20 cellular contexts compared by ENCODE assay signal in the genomic region with DNA sequence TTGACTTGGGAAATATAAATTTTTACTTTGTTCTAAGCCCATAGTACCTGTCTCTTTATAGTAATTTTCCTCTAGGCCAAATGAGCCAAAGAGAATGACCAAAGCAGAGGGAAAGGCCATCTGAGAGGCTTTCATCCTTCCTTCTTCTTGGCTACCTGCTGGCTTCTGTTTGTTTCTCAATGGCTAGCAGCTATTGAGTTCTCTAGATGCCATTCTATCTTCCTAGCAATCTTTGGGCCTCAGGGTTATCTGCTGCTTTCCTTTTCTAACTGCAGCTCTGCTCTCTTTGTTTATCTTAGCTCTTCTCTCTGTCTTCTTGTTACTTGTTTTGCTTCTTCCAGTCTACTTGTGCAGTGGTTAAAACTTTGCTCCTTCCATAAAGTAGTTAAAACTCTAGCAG.
DNase-seq lines count a peak whose midpoint lies in the region; ATAC-seq and TF ChIP-seq lines count a peak whose summit lies in the region.
"Had no signal": no experiment of that assay in that cellular context is flagged by ENCODE, and none has a peak within 500 bp of the region (broad histone marks: within the 10 kb centered on the region; RNA-seq: fewer than 3 reads in every experiment).

No MANE protein-coding gene starts in this region.

- H3K4me1 ChIP-seq in neural progenitor cell = peaks cover 10% of the 10 kb centered on the region

- peak overlapping the region; percentile 28 for H3K4me2 ChIP-seq in neural progenitor cell

- no peaks in the 10 kb centered on the region for H3K9me3 ChIP-seq in neural progenitor cell (ENCODE audit: low read depth)

- DNase-seq in ELF-1 (ENCODE audit: low read depth, low spot score) = peak; percentile 81
- DNase-seq in WTC11 (ENCODE audit: low spot score) = no peak
- DNase-seq in iPS DF 4.7 (ENCODE audit: extremely low read depth, low spot score) = peak; percentile 2
- no peak for DNase-seq in neural progenitor cell (ENCODE audit: low spot score)
- DNase-seq in glutamatergic neuron = no peak
- DNase-seq in stimulated activated CD4-positive, alpha-beta T cell treated with anti-CD3 and anti-CD28 coated beads, Interleukin-2, amount 100 ng/mL, for 48 hours = no peak
- DNase-seq: C1 segment of cervical spinal cord; CD4-positive, alpha-beta memory T cell; COR-L47; DMS153; DMS79 treated with DMSO at 0.1 percent for 48 hours; EL; GDM1; HCEC 1CT; HFFc6; IMR-90 had no signal

- H3K9me3 Mint-ChIP-seq in WTC11 = no peaks in the 10 kb centered on the region
- no peaks in the 10 kb centered on the region for H3K9me3 Mint-ChIP-seq in neural progenitor cell
- H3K9me3 Mint-ChIP-seq in glutamatergic neuron (ENCODE audit: unreplicated experiment) = no peaks in the 10 kb centered on the region

- H3K27me3 ChIP-seq in neural progenitor cell = no peaks in the 10 kb centered on the region

- CTCF ChIA-PET in WTC11 (lab: Charles Lee) = no interaction called here

- no peaks in the 10 kb centered on the region for H3K36me3 Mint-ChIP-seq in WTC11
- no peaks in the 10 kb centered on the region for H3K36me3 Mint-ChIP-seq in neural progenitor cell
- H3K36me3 Mint-ChIP-seq in glutamatergic neuron (ENCODE audit: unreplicated experiment) = no peaks in the 10 kb centered on the region
- H3K36me3 Mint-ChIP-seq: CD4-positive, alpha-beta memory T cell had no signal

- H3K36me3 ChIP-seq in neural progenitor cell = no peaks in the 10 kb centered on the region

- H3K27ac ChIP-seq in neural progenitor cell = peak overlapping the region; percentile 13
- H3K27ac ChIP-seq: HL-60 had no signal

- no peaks in the 10 kb centered on the region for H3K27me3 Mint-ChIP-seq in WTC11 (ENCODE audit: low read depth)
- H3K27me3 Mint-ChIP-seq in neural progenitor cell (ENCODE audit: insufficient read depth, low read depth) = no peaks in the 10 kb centered on the region
- no peaks in the 10 kb centered on the region for H3K27me3 Mint-ChIP-seq in glutamatergic neuron (ENCODE audit: unreplicated experiment)
- H3K27me3 Mint-ChIP-seq: B cell; CD4-positive, alpha-beta memory T cell had no signal

- TF ChIP-seq CTCF in WTC11 (IDR thresholded peaks at IDR 0.05) (no peak), neural progenitor cell (IDR thresholded peaks at IDR 0.05) (no peak), glutamatergic neuron (IDR thresholded peaks at IDR 0.05; ENCODE audit: partially characterized antibody, unreplicated experiment) (no peak)

- no peaks in the 10 kb centered on the region for H3K79me2 ChIP-seq in neural progenitor cell (ENCODE audit: low read depth)

- H3F3A ChIP-seq in neural progenitor cell (ENCODE audit: low read depth) = no peaks in the 10 kb centered on the region

- H3K4me1 Mint-ChIP-seq in WTC11 (peaks cover 11% of the 10 kb centered on the region), neural progenitor cell (peaks cover 5% of the 10 kb centered on the region), glutamatergic neuron (ENCODE audit: low read depth, unreplicated experiment) (no peaks in the 10 kb centered on the region)
- H3K4me1 Mint-ChIP-seq: B cell; CD4-positive, alpha-beta memory T cell had no signal

- H3K27ac Mint-ChIP-seq in WTC11 = no peak overlapping the region
- H3K27ac Mint-ChIP-seq in neural progenitor cell = no peak overlapping the region
- H3K27ac Mint-ChIP-seq in glutamatergic neuron (ENCODE audit: unreplicated experiment) = no peak overlapping the region
- H3K27ac Mint-ChIP-seq: B cell; CD4-positive, alpha-beta memory T cell; HFFc6 had no signal

- peak; percentile 91 for ATAC-seq in WTC11
- ATAC-seq in HG02571 (IDR thresholded peaks at IDR 0.05; ENCODE audit: unreplicated experiment) = no peak
- no peak for ATAC-seq in GM21723 (IDR thresholded peaks at IDR 0.05; ENCODE audit: unreplicated experiment)

- H3K4me3 ChIP-seq in neural progenitor cell = no peak overlapping the region

- peak overlapping the region; percentile 19 for H2AFZ ChIP-seq in neural progenitor cell (replicated peaks)

- POLR2A ChIA-PET in WTC11 (lab: Charles Lee) = no interaction called here

- no peaks in the 10 kb centered on the region for H4K20me1 ChIP-seq in neural progenitor cell (ENCODE audit: low read depth)

- H3K9ac ChIP-seq in neural progenitor cell = no peak overlapping the region

- H3K4me3 Mint-ChIP-seq in WTC11 (no peak overlapping the region), neural progenitor cell (no peak overlapping the region), glutamatergic neuron (ENCODE audit: unreplicated experiment) (no peak overlapping the region)
- H3K4me3 Mint-ChIP-seq: B cell; CD4-positive, alpha-beta memory T cell had no signal

TF ChIP-seq in WTC11, 78 proteins besides CTCF, POLR2A, EP300 and RAD21:
- no peak for TF ChIP-seq ZNF396 (CRISPR knock-in tag; IDR thresholded peaks at IDR 0.05; ENCODE audit: borderline replicate concordance)
- no peak for TF ChIP-seq SP1 (CRISPR knock-in tag; conservative IDR thresholded peaks at IDR 0.05)
- TF ChIP-seq SOX15 (CRISPR knock-in tag; IDR thresholded peaks at IDR 0.05) = no peak
- no peak for TF ChIP-seq FOXJ3 (CRISPR knock-in tag; IDR thresholded peaks at IDR 0.05; ENCODE audit: borderline replicate concordance)
- no peak for TF ChIP-seq FOXP4 (CRISPR knock-in tag; IDR thresholded peaks at IDR 0.05)
TF ChIP-seq in WTC11: peak in this region for 0.

Comparison
In these comparisons a context has a peak if more than half of its experiments do, and no peak if none do; other contexts are left out.
1. DNase-seq: peak in ELF-1 (single experiment) and iPS DF 4.7 (single experiment); none in WTC11 (single experiment), neural progenitor cell (single experiment), glutamatergic neuron (single experiment) and stimulated activated CD4-positive, alpha-beta T cell treated with anti-CD3 and anti-CD28 coated beads, Interleukin-2, amount 100 ng/mL, for 48 hours (0 of 2).